ENCODE assay signal across 8 cellular contexts in the genomic region with DNA sequence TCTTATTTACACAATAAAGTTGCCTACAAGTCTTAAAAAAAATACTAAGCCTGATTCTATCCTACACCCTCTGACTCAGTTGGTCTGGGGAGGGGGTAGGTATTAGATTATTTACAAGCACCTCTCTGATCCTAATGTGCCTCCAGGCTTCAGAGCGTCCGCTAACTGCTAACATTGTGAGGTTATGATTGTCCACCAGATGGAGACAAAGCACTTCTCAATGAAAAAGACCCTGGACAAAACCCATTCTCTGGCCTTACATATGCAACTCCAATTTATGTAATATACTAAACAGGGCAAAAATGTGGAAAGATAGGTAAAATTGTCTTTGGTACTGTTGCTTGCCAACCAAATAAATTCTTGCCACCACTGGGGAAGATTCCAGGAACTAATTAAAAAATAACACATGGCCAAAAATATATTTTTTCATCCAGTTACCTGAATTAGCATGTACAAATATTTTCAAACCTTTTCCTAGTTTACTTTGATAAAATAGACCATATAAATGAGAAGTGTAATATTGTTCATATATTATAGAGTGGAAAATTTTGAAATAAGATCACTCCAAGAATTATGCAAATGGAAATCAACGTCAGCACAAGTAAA.
DNase-seq lines count a peak whose midpoint lies in the region; ATAC-seq and TF ChIP-seq lines count a peak whose summit lies in the region.

No MANE protein-coding gene starts in this region.

- H3K9me3 Mint-ChIP-seq in endodermal cell, result no peaks in the 10 kb centered on the region
- no peaks in the 10 kb centered on the region for H3K9me3 Mint-ChIP-seq in memory B cell

- peaks cover 8% of the 10 kb centered on the region for H3K4me1 ChIP-seq in endodermal cell (ENCODE audit: control insufficient read depth, insufficient read depth, low read length)

- no peaks in the 10 kb centered on the region for H3K9me3 ChIP-seq in endodermal cell (ENCODE audit: control insufficient read depth, low read length)

- H3K9ac ChIP-seq in endodermal cell (ENCODE audit: extremely low read depth, low read length, poor library complexity, severe bottlenecking), result no peak overlapping the region

- H3K36me3 ChIP-seq in endodermal cell (ENCODE audit: control insufficient read depth, insufficient read depth, low read length), result no peaks in the 10 kb centered on the region

- no peak overlapping the region for H3K27ac Mint-ChIP-seq in endodermal cell
- no peak overlapping the region for H3K27ac Mint-ChIP-seq in memory B cell

- H3K4me1 Mint-ChIP-seq in endodermal cell (peaks cover 19% of the 10 kb centered on the region), memory B cell (peaks cover 6% of the 10 kb centered on the region)

- no peaks in the 10 kb centered on the region for H3K27me3 ChIP-seq in endodermal cell (ENCODE audit: control insufficient read depth, insufficient read depth, low read length, poor library complexity, severe bottlenecking)

- TF ChIP-seq CTCF in HFF-Myc (IDR thresholded peaks at IDR 0.05; ENCODE audit: low read depth, low read length, missing control alignments), result peak; percentile 72
- TF ChIP-seq CTCF in endodermal cell (conservative IDR thresholded peaks at IDR 0.05), result peak; percentile 94

- H3K27me3 Mint-ChIP-seq in endodermal cell (ENCODE audit: insufficient read depth) (no peaks in the 10 kb centered on the region), memory B cell (peaks cover 6% of the 10 kb centered on the region)

- H3K4me3 ChIP-seq in HFF-Myc (replicated peaks; ENCODE audit: low read depth, low read length) (no peak overlapping the region), endodermal cell (ENCODE audit: low read length) (no peak overlapping the region)

- no peak overlapping the region for H3K27ac ChIP-seq in endodermal cell (ENCODE audit: low read depth, low read length)

- H3K36me3 Mint-ChIP-seq in endodermal cell (ENCODE audit: low read depth) (no peaks in the 10 kb centered on the region), memory B cell (no peaks in the 10 kb centered on the region)

- 33 to 34% methylated on average over 3 of the region's 3 CpGs for WGBS in endodermal cell (ENCODE audit: insufficient coverage in 1 of 2, insufficient read length in 1 of 2), 2 experiments

- H3K4me3 Mint-ChIP-seq in endodermal cell (no peak overlapping the region), memory B cell (no peak overlapping the region)

- ATAC-seq in memory B cell (ENCODE audit: low read depth), result peak; percentile 85

- DNase-seq in stimulated activated CD4-positive, alpha-beta T cell treated with anti-CD3 and anti-CD28 coated beads, Interleukin-4, amount 100 ng/mL, for 24 hours, result peak; percentile 40
- no peak for DNase-seq in stimulated activated CD4-positive, alpha-beta T cell treated with anti-CD3 and anti-CD28 coated beads, Interleukin-4, amount 100 ng/mL, for 1 hour
- DNase-seq in HFF-Myc (ENCODE audit: extremely low read depth, low read depth) (peak; percentile 45), NCI-H2029 (lab: John Stamatoyannopoulos, UW) (peak; percentile 16), T-helper 1 cell (peak in 3 of 5 donors; percentile 5 to 55 (median 24)), endodermal cell (peak; percentile 78), memory B cell (ENCODE audit: low spot score in 2 of 2) (peak; percentile 39 to 55)
- no peak for DNase-seq in stimulated activated CD8-positive, alpha-beta memory T cell treated with anti-CD3 and anti-CD28 coated beads, Interleukin-4, amount 100 ng/mL, for 48 hours

Comparison
In these comparisons a context has a peak if more than half of its experiments do, and no peak if none do; other contexts are left out.
1. DNase-seq: peak in stimulated activated CD4-positive, alpha-beta T cell treated with anti-CD3 and anti-CD28 coated beads, Interleukin-4, amount 100 ng/mL, for 24 hours (single experiment), HFF-Myc (single experiment), NCI-H2029 (single experiment), T-helper 1 cell (3 of 5), endodermal cell (single experiment) and memory B cell (2 of 2); none in stimulated activated CD4-positive, alpha-beta T cell treated with anti-CD3 and anti-CD28 coated beads, Interleukin-4, amount 100 ng/mL, for 1 hour (single experiment) and stimulated activated CD8-positive, alpha-beta memory T cell treated with anti-CD3 and anti-CD28 coated beads, Interleukin-4, amount 100 ng/mL, for 48 hours (single experiment).